Comparison of ENCODE assay signal across 1 cellular context in the genomic region with DNA sequence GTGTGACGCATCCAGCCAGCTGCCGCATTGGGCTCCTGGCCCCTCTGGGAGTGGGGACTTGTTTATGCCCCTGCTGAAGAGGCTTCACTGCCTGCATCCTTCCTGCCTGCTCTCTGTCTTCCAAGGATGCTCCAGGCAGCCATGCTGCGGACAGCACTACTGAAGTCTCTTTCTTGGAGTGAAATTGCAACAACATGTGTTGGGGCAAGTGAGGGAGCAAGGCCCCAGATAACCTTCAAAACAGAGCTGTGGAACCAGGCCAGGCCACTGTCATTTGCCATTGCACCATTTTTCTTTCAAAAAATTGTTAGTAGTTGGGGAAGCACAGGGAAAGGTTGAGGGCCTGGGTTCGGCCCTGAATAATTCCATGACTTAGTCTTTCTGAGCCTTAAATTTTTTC.
TF ChIP-seq lines count a peak whose summit lies in the region.

No MANE protein-coding gene starts in this region.

TF ChIP-seq in GM23338, 12 proteins besides CTCF, POLR2A, EP300 and RAD21 (continued from another document):
- TF ChIP-seq, protein P1, sequence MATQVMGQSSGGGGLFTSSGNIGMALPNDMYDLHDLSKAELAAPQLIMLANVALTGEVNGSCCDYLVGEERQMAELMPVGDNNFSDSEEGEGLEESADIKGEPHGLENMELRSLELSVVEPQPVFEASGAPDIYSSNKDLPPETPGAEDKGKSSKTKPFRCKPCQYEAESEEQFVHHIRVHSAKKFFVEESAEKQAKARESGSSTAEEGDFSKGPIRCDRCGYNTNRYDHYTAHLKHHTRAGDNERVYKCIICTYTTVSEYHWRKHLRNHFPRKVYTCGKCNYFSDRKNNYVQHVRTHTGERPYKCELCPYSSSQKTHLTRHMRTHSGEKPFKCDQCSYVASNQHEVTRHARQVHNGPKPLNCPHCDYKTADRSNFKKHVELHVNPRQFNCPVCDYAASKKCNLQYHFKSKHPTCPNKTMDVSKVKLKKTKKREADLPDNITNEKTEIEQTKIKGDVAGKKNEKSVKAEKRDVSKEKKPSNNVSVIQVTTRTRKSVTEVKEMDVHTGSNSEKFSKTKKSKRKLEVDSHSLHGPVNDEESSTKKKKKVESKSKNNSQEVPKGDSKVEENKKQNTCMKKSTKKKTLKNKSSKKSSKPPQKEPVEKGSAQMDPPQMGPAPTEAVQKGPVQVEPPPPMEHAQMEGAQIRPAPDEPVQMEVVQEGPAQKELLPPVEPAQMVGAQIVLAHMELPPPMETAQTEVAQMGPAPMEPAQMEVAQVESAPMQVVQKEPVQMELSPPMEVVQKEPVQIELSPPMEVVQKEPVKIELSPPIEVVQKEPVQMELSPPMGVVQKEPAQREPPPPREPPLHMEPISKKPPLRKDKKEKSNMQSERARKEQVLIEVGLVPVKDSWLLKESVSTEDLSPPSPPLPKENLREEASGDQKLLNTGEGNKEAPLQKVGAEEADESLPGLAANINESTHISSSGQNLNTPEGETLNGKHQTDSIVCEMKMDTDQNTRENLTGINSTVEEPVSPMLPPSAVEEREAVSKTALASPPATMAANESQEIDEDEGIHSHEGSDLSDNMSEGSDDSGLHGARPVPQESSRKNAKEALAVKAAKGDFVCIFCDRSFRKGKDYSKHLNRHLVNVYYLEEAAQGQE (IDR thresholded peaks at IDR 0.05; ENCODE audit: unreplicated experiment), result no peak
- TF ChIP-seq NANOG (IDR thresholded peaks at IDR 0.05; ENCODE audit: borderline replicate concordance) (no peak), CREB1 (CRISPR knock-in tag; IDR thresholded peaks at IDR 0.05; ENCODE audit: low read depth) (no peak), JUNB (IDR thresholded peaks at IDR 0.05; ENCODE audit: unreplicated experiment) (no peak), EZH2phosphoT487 (IDR thresholded peaks at IDR 0.05; ENCODE audit: unreplicated experiment) (no peak), EZH2 (IDR thresholded peaks at IDR 0.05; ENCODE audit: low read depth, unreplicated experiment) (no peak), ZNF331 (CRISPR knock-in tag; IDR thresholded peaks at IDR 0.05; ENCODE audit: low read depth) (no peak)
- TF ChIP-seq, protein P2, sequence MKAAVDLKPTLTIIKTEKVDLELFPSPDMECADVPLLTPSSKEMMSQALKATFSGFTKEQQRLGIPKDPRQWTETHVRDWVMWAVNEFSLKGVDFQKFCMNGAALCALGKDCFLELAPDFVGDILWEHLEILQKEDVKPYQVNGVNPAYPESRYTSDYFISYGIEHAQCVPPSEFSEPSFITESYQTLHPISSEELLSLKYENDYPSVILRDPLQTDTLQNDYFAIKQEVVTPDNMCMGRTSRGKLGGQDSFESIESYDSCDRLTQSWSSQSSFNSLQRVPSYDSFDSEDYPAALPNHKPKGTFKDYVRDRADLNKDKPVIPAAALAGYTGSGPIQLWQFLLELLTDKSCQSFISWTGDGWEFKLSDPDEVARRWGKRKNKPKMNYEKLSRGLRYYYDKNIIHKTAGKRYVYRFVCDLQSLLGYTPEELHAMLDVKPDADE (IDR thresholded peaks at IDR 0.05), result no peak
